In the genomic region with DNA sequence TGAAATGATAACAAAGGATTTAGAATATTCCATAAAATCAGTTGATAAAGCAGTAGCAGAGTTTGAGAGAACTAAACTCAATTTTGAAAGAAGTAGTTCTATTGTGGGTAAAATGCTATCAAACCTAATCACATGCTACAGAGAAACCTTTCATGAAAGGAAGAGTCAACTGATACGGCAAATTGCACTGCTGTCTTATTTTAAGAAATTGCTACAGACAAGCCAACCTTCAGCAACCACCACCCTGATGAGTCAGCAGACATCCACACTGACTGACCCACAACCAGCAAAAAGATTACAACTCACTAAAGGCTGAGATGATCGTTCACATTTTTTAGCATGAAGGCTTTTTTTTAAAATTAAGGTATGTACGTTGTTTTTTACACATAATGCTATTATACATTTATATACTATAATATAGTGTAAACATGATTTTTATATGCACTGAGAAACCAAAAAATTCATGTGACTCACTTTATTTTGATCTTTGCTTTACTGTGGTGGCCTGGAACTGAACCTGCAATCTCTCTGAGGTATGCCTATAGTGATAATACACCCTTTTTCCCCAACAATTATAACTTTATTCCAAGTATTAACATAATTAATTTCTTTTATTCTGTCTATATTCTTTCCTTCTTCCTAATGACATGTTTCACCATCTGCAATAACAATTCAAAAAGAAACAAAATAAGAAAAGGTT, we compare ENCODE assay signal across 10 cellular contexts.
A peak's percentile ranks its signal among the peaks of the same experiment; 100 is the strongest.
DNase-seq lines count a peak whose midpoint lies in the region; ATAC-seq and TF ChIP-seq lines count a peak whose summit lies in the region.
"Had no signal": no experiment of that assay in that cellular context is flagged by ENCODE, and none has a peak within 500 bp of the region (broad histone marks: within the 10 kb centered on the region; RNA-seq: fewer than 3 reads in every experiment).

No MANE protein-coding gene starts in this region.

- peaks cover 0 to 2% (median 0%) of the 10 kb centered on the region in 3 donors for H3K27me3 Mint-ChIP-seq in CD14-positive monocyte (ENCODE audit: low read depth in 3 of 3)
- H3K27me3 Mint-ChIP-seq: activated naive CD8-positive, alpha-beta T cell had no signal

- H3K27ac Mint-ChIP-seq in CD14-positive monocyte = peak overlapping the region in 5 of 7 donors; percentile 48 to 80 (median 54)
- H3K27ac Mint-ChIP-seq: activated naive CD8-positive, alpha-beta T cell had no signal

- H3K4me1 Mint-ChIP-seq in CD14-positive monocyte = peaks cover 33% of the 10 kb centered on the region

- H3K36me3 ChIP-seq in HEK293 (ENCODE audit: control insufficient read depth in 2 of 2, insufficient read depth in 1 of 2, low read length in 2 of 2) (no peaks in the 10 kb centered on the region), gastroesophageal sphincter (no peaks in the 10 kb centered on the region), aorta (ENCODE audit: control insufficient read depth in 1 of 2, insufficient read depth in 2 of 2, low read length in 1 of 2) (no peaks in the 10 kb centered on the region), tibial nerve (no peaks in the 10 kb centered on the region)

- DNase-seq in CD14-positive monocyte (ENCODE audit: low spot score) (peak; percentile 47), aorta (no peak), tibial nerve (ENCODE audit: low spot score in 2 of 2) (no peak)

- peak; percentile 97 for ATAC-seq in SK-N-SH treated with all-trans-retinoic acid at 6 μM for 48 hours
- ATAC-seq in gastroesophageal sphincter = peak; percentile 43
- no peak for ATAC-seq in aorta (ENCODE audit: low FRiP score)
- no peak for ATAC-seq in GM18498 (IDR thresholded peaks at IDR 0.05; ENCODE audit: unreplicated experiment)
- no peak for ATAC-seq in GM19023 (IDR thresholded peaks at IDR 0.05; ENCODE audit: unreplicated experiment)
- ATAC-seq: Panc1 had no signal

- POLR2A ChIA-PET in HEK293 (lab: Yijun Ruan, JAX) = no interaction called here

- CTCF ChIA-PET in HEK293 (lab: Yijun Ruan, JAX) = interaction anchor here (0.7 kb wide), 1 partner anchor 13 kb away, joined by 3 read pairs; no protein-coding TSS in a partner anchor

- TF ChIP-seq CTCF in CD14-positive monocyte (IDR thresholded peaks at IDR 0.05) (no peak), HEK293 (tag by site-specific recombination; IDR thresholded peaks at IDR 0.05) (no peak), gastroesophageal sphincter (IDR thresholded peaks at IDR 0.05) (no peak), tibial nerve (IDR thresholded peaks at IDR 0.05) (no peak)

- H3K9me3 Mint-ChIP-seq in CD14-positive monocyte = no peaks in the 10 kb centered on the region

- H3K36me3 Mint-ChIP-seq in CD14-positive monocyte = no peaks in the 10 kb centered on the region

- H3K27ac ChIP-seq in HEK293 (ENCODE audit: extremely low read depth, low read depth, low read length) = no peak overlapping the region
- H3K27ac ChIP-seq in gastroesophageal sphincter = no peak overlapping the region
- H3K27ac ChIP-seq in aorta (ENCODE audit: low read depth in 1 of 2, low read length in 2 of 2) = no peak overlapping the region
- H3K27ac ChIP-seq in tibial nerve = no peak overlapping the region

- no peaks in the 10 kb centered on the region; the same call in 1 of the 2 replicates for H3K4me1 ChIP-seq in HEK293 (ENCODE audit: control insufficient read depth, insufficient read depth, low read length)
- peaks cover 0 to 16% (median 0%) of the 10 kb centered on the region in 3 donors for H3K4me1 ChIP-seq in gastroesophageal sphincter
- H3K4me1 ChIP-seq in aorta (ENCODE audit: control insufficient read depth in 1 of 2, insufficient read depth in 2 of 2, low read length in 2 of 2) = peaks cover 0 to 2% of the 10 kb centered on the region in 2 donors
- peaks cover 0 to 32% (median 0%) of the 10 kb centered on the region in 4 donors for H3K4me1 ChIP-seq in tibial nerve

- H3K27me3 ChIP-seq in gastroesophageal sphincter (no peaks in the 10 kb centered on the region), aorta (ENCODE audit: control insufficient read depth in 1 of 2, insufficient read depth in 2 of 2, low read length in 1 of 2) (no peaks in the 10 kb centered on the region), tibial nerve (no peaks in the 10 kb centered on the region)

- H3K9me3 ChIP-seq in HEK293 (ENCODE audit: control insufficient read depth, insufficient read depth, low read depth, low read length) = no peaks in the 10 kb centered on the region
- H3K9me3 ChIP-seq in gastroesophageal sphincter = no peaks in the 10 kb centered on the region
- no peaks in the 10 kb centered on the region for H3K9me3 ChIP-seq in aorta (ENCODE audit: control insufficient read depth, low read length)
- H3K9me3 ChIP-seq in tibial nerve = no peaks in the 10 kb centered on the region

- H3K4me3 Mint-ChIP-seq in CD14-positive monocyte = no peak overlapping the region
- H3K4me3 Mint-ChIP-seq: activated naive CD8-positive, alpha-beta T cell had no signal

- intact Hi-C loops in CD14-positive monocyte (cut with micrococcal nuclease) = loop anchor here in 1 of 2 donors (10.0 kb wide), 1 partner anchor 212 kb away; no protein-coding TSS in a partner anchor
- intact Hi-C loops in aorta (cut with DNase I) = loop anchor here in 1 of 2 donors (10.0 kb wide), 3 partner anchors 78 to 198 kb away; no protein-coding TSS in a partner anchor

- TF ChIP-seq POLR2A in gastroesophageal sphincter (IDR thresholded peaks at IDR 0.05) = no peak
- no peak for TF ChIP-seq POLR2A in tibial nerve (IDR thresholded peaks at IDR 0.05)

- TF ChIP-seq EP300 in gastroesophageal sphincter (IDR thresholded peaks at IDR 0.05) = no peak
- TF ChIP-seq EP300 in tibial nerve (IDR thresholded peaks at IDR 0.05) = no peak

- H3K4me3 ChIP-seq in HEK293 (ENCODE audit: low read depth, low read length) (no peak overlapping the region), gastroesophageal sphincter (no peak overlapping the region), aorta (ENCODE audit: low read length in 2 of 2) (no peak overlapping the region), tibial nerve (no peak overlapping the region)

- WGBS in gastroesophageal sphincter (ENCODE audit: low coverage in 1 of 2), 2 donors = 52 to 60% methylated on average over 3 of the region's 3 CpGs
- WGBS in aorta, 2 donors = 51 to 52% methylated on average over 3 of the region's 3 CpGs
- WGBS in tibial nerve, 2 donors = 43 to 55% methylated on average over 3 of the region's 3 CpGs

TF ChIP-seq in HEK293, 187 proteins besides CTCF, POLR2A, EP300 and RAD21:
- TF ChIP-seq ZNF335 (tag by site-specific recombination; conservative IDR thresholded peaks at IDR 0.05) (0 out of 2 replicates have a peak, but pooled peaks have one; percentile 16), ZNF394 (tag by site-specific recombination; IDR thresholded peaks at IDR 0.05; ENCODE audit: borderline replicate concordance) (peak; percentile 12; the same call in 1 of the 2 replicates), ZSCAN30 (tag by site-specific recombination; IDR thresholded peaks at IDR 0.05) (no peak)

TF ChIP-seq in SK-N-SH treated with all-trans-retinoic acid at 6 μM for 48 hours, 23 proteins besides CTCF, POLR2A, EP300 and RAD21 (continues in another document):
- TF ChIP-seq GLIS3 (CRISPR knock-in tag; IDR thresholded peaks at IDR 0.05) = no peak
- TF ChIP-seq BACH2 (CRISPR knock-in tag; IDR thresholded peaks at IDR 0.05; ENCODE audit: borderline replicate concordance) = no peak
- TF ChIP-seq OSR1 (CRISPR knock-in tag; IDR thresholded peaks at IDR 0.05) = no peak
- TF ChIP-seq, protein P1, sequence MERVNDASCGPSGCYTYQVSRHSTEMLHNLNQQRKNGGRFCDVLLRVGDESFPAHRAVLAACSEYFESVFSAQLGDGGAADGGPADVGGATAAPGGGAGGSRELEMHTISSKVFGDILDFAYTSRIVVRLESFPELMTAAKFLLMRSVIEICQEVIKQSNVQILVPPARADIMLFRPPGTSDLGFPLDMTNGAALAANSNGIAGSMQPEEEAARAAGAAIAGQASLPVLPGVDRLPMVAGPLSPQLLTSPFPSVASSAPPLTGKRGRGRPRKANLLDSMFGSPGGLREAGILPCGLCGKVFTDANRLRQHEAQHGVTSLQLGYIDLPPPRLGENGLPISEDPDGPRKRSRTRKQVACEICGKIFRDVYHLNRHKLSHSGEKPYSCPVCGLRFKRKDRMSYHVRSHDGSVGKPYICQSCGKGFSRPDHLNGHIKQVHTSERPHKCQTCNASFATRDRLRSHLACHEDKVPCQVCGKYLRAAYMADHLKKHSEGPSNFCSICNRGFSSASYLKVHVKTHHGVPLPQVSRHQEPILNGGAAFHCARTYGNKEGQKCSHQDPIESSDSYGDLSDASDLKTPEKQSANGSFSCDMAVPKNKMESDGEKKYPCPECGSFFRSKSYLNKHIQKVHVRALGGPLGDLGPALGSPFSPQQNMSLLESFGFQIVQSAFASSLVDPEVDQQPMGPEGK (CRISPR knock-in tag; IDR thresholded peaks at IDR 0.05; ENCODE audit: borderline replicate concordance) = no peak
- TF ChIP-seq ZNF8 (CRISPR knock-in tag; IDR thresholded peaks at IDR 0.05) = no peak
- no peak for TF ChIP-seq CSDC2 (CRISPR knock-in tag; IDR thresholded peaks at IDR 0.05)
- TF ChIP-seq TOX (CRISPR knock-in tag; IDR thresholded peaks at IDR 0.05; ENCODE audit: borderline replicate concordance) = no peak
- TF ChIP-seq ZFP3 (CRISPR knock-in tag; IDR thresholded peaks at IDR 0.05) = no peak
- TF ChIP-seq, protein P2, sequence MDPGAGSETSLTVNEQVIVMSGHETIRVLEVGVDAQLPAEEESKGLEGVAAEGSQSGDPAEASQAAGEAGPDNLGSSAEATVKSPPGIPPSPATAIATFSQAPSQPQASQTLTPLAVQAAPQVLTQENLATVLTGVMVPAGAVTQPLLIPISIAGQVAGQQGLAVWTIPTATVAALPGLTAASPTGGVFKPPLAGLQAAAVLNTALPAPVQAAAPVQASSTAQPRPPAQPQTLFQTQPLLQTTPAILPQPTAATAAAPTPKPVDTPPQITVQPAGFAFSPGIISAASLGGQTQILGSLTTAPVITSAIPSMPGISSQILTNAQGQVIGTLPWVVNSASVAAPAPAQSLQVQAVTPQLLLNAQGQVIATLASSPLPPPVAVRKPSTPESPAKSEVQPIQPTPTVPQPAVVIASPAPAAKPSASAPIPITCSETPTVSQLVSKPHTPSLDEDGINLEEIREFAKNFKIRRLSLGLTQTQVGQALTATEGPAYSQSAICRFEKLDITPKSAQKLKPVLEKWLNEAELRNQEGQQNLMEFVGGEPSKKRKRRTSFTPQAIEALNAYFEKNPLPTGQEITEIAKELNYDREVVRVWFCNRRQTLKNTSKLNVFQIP (CRISPR knock-in tag; IDR thresholded peaks at IDR 0.05; ENCODE audit: borderline replicate concordance, low read depth) = no peak
- TF ChIP-seq ZNF565 (CRISPR knock-in tag; conservative IDR thresholded peaks at IDR 0.05; ENCODE audit: low read depth) = no peak

Comparison
In these comparisons a context has a peak if more than half of its experiments do, and no peak if none do; other contexts are left out.
1. ATAC-seq: peak in SK-N-SH treated with all-trans-retinoic acid at 6 μM for 48 hours (single experiment) and gastroesophageal sphincter (single experiment); none in aorta (single experiment), GM18498 (single experiment) and GM19023 (single experiment).